ENCODE assay signal across 1 cellular context in the genomic region with DNA sequence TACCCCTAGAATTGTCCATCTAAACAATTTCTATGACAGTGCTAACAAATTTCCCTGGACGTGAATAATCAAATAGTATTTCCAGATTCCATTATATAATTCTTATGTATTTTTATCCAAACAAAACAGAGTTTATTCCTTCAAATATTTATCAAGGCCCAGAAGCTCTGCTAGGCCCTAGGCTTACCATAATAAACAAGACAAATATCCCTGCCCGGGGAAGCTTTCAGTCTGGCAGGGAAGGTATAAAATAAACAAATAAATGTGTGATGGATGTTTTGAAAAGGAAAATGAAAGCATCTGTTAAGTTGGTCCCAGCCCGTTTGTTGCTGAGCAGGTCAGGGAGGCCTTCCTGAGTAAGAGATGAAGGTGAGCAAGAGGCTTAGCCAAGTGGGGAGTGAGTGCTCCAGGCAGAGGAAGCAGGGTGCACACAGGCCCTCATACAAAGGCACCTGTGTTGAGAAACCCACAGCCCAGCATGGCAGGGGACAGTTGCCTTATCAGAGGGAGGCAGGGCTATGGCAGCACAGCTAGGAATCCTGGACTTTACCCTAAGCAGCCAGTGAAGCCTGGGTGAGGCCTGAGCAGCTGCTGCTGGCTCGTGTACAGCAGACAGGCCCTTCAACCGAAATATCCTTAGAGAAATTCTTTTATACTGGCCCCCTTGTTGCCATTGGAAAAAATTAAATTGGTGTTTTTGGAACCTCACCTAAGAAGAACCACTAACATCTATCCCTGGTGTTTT.
TF ChIP-seq lines count a peak whose summit lies in the region.

No MANE protein-coding gene starts in this region.

TF ChIP-seq in GM12878, 131 proteins besides CTCF, POLR2A, EP300 and RAD21:
- TF ChIP-seq KLF5 (IDR thresholded peaks at IDR 0.05; ENCODE audit: partially characterized antibody): no peak
- TF ChIP-seq BHLHE40 (IDR thresholded peaks at IDR 0.05; ENCODE audit: borderline replicate concordance in 1 of 2, low read depth in 2 of 2, low read length in 1 of 2): no peak
- TF ChIP-seq MYB (IDR thresholded peaks at IDR 0.05; ENCODE audit: borderline replicate concordance, low read depth, low read length): no peak
- no peak for TF ChIP-seq TCF3 (IDR thresholded peaks at IDR 0.05; ENCODE audit: borderline replicate concordance, insufficient read depth, low read depth, low read length)
- TF ChIP-seq REST (IDR thresholded peaks at IDR 0.05; ENCODE audit: low read depth, low read length): no peak
- TF ChIP-seq RCOR1 (conservative IDR thresholded peaks at IDR 0.05; ENCODE audit: low read depth, low read length): no peak
- TF ChIP-seq SPI1 (IDR thresholded peaks at IDR 0.05; ENCODE audit: borderline replicate concordance, insufficient read depth, low read depth, low read length): no peak
- TF ChIP-seq RUNX3 (IDR thresholded peaks at IDR 0.05; ENCODE audit: low read length): no peak
- TF ChIP-seq ZNF217 (IDR thresholded peaks at IDR 0.05): no peak
- TF ChIP-seq CHD1 (IDR thresholded peaks at IDR 0.05; ENCODE audit: low read depth, low read length): no peak
- TF ChIP-seq ZNF24 (IDR thresholded peaks at IDR 0.05): no peak
- no peak for TF ChIP-seq NKRF (conservative IDR thresholded peaks at IDR 0.05)
- TF ChIP-seq ATF7 (IDR thresholded peaks at IDR 0.05; ENCODE audit: low read depth): no peak
- no peak for TF ChIP-seq CBFB (IDR thresholded peaks at IDR 0.05; ENCODE audit: low read depth)
- TF ChIP-seq NRF1 (conservative IDR thresholded peaks at IDR 0.05; ENCODE audit: low read depth, low read length): no peak
- no peak for TF ChIP-seq SUPT20H (IDR thresholded peaks at IDR 0.05; ENCODE audit: borderline replicate concordance, control insufficient read depth, low read depth, low read length)
- no peak for TF ChIP-seq NFXL1 (IDR thresholded peaks at IDR 0.05; ENCODE audit: borderline replicate concordance)
